In genomic region chr15:90035095-90035834, GRCh38 we compare ENCODE assay signal across 8 cellular contexts. TPM values are rescaled to one million over a fixed set of nuclear protein-coding genes. Genes with fewer than 3 reads are reported as not detected.
DNase-seq lines count a peak whose midpoint lies in the region; ATAC-seq and TF ChIP-seq lines count a peak whose summit lies in the region.

No MANE protein-coding gene starts in this region.

- peaks cover 95% of the 10 kb centered on the region for H3K4me1 Mint-ChIP-seq in dendritic cell treated with granulocyte-macrophage colony-stimulating factor and Interleukin-4, amounts not matched to agents 40 ng/mL and 50 ng/mL, for 4 days (ENCODE audit: low read depth)

- no peaks in the 10 kb centered on the region for H3K36me3 ChIP-seq in DND-41 (ENCODE audit: insufficient read depth, low read length)
- no peaks in the 10 kb centered on the region for H3K36me3 ChIP-seq in mucosa of descending colon (ENCODE audit: low read depth)
- H3K36me3 ChIP-seq in MG63 = no peaks in the 10 kb centered on the region; the same call in 1 of the 2 replicates

- H3K79me2 ChIP-seq in DND-41 (ENCODE audit: insufficient read depth, low read length) = peaks cover 39% of the 10 kb centered on the region

- H3K27ac Mint-ChIP-seq in dendritic cell treated with granulocyte-macrophage colony-stimulating factor and Interleukin-4, amounts not matched to agents 40 ng/mL and 50 ng/mL, for 4 days = peak overlapping the region; percentile 88

- POLR2A ChIA-PET in HEK293T (lab: Yijun Ruan, JAX) = interaction anchor here (0.6 to 1.0 kb wide), 2 partner anchors 12 to 142 kb away, joined by 3 read pairs; partner anchors contain the start of gene AP3S2

- H3K36me3 Mint-ChIP-seq in dendritic cell treated with granulocyte-macrophage colony-stimulating factor and Interleukin-4, amounts not matched to agents 40 ng/mL and 50 ng/mL, for 4 days (ENCODE audit: low read depth) = peaks cover 63% of the 10 kb centered on the region

- H3K4me1 ChIP-seq in DND-41 (ENCODE audit: insufficient read depth, low read length) (peaks cover 46% of the 10 kb centered on the region), mucosa of descending colon (ENCODE audit: low read depth) (peaks cover 48% of the 10 kb centered on the region)

- H3K27ac ChIP-seq in DND-41 (ENCODE audit: low read length) = peak overlapping the region; percentile 73

- H2AFZ ChIP-seq in DND-41 (ENCODE audit: low read depth, low read length) = no peak overlapping the region

- DNase-seq in DND-41 (no peak), NCI-H748 treated with DMSO at 0.1 percent for 48 hours (lab: John Stamatoyannopoulos, UW) (peak; percentile 20), mucosa of descending colon (peak in 2 of 3 donors; percentile 68 to 78), NCI-H187 treated with DMSO at 0.1 percent for 48 hours (lab: John Stamatoyannopoulos, UW) (no peak), MG63 (no peak), HEK293T (ENCODE audit: extremely low spot score) (no peak)

- H4K20me1 ChIP-seq in DND-41 (ENCODE audit: insufficient read depth, low read length) = peaks cover 24% of the 10 kb centered on the region

- H3K27me3 ChIP-seq in DND-41 (ENCODE audit: insufficient read depth, low read length, poor library complexity) (no peaks in the 10 kb centered on the region), MG63 (no peaks in the 10 kb centered on the region)

- no peaks in the 10 kb centered on the region for H3K27me3 Mint-ChIP-seq in dendritic cell treated with granulocyte-macrophage colony-stimulating factor and Interleukin-4, amounts not matched to agents 40 ng/mL and 50 ng/mL, for 4 days

- no peak overlapping the region for H3K9ac ChIP-seq in DND-41 (ENCODE audit: low read depth, low read length)

- H3K4me3 ChIP-seq in DND-41 (ENCODE audit: low read depth in 1 of 2, low read length in 2 of 2) (no peak overlapping the region), mucosa of descending colon (no peak overlapping the region), MG63 (no peak overlapping the region)

- intact Hi-C loops in dendritic cell treated with granulocyte-macrophage colony-stimulating factor and Interleukin-4, amounts not matched to agents 40 ng/mL and 50 ng/mL, for 4 days (cut with micrococcal nuclease) = loop anchor here (2.0 to 5.0 kb wide), 3 partner anchors 24 to 37 kb away; partner anchors contain the start of gene ZNF710
- intact Hi-C loops in mucosa of descending colon (cut with DNase I, micrococcal nuclease) = no loop called here

- peak overlapping the region; percentile 51 for H3K4me3 Mint-ChIP-seq in dendritic cell treated with granulocyte-macrophage colony-stimulating factor and Interleukin-4, amounts not matched to agents 40 ng/mL and 50 ng/mL, for 4 days

- H3K9me3 ChIP-seq in DND-41 (ENCODE audit: insufficient read depth, low read length, severe bottlenecking) (no peaks in the 10 kb centered on the region), mucosa of descending colon (no peaks in the 10 kb centered on the region), MG63 (no peaks in the 10 kb centered on the region)

- H3K9me3 Mint-ChIP-seq in dendritic cell treated with granulocyte-macrophage colony-stimulating factor and Interleukin-4, amounts not matched to agents 40 ng/mL and 50 ng/mL, for 4 days = no peaks in the 10 kb centered on the region

- TF ChIP-seq CTCF in DND-41 (IDR thresholded peaks at IDR 0.05; ENCODE audit: borderline replicate concordance, extremely low read depth, low read length, poor library complexity, severe bottlenecking) (no peak), mucosa of descending colon (IDR thresholded peaks at IDR 0.05) (no peak)

- H3K4me2 ChIP-seq in DND-41 (ENCODE audit: insufficient read depth, low read length) = no peak overlapping the region

- CTCF ChIA-PET in HEK293T (lab: Yijun Ruan, JAX) = no interaction called here

- ATAC-seq in DND-41 (ENCODE audit: insufficient read depth, low read depth) (no peak), mucosa of descending colon (peak; percentile 58), GM18498 (IDR thresholded peaks at IDR 0.05; ENCODE audit: unreplicated experiment) (no peak)

TF ChIP-seq in HEK293T, 16 proteins besides CTCF, POLR2A, EP300 and RAD21:
- no peak for TF ChIP-seq CTBP1 (IDR thresholded peaks at IDR 0.05; ENCODE audit: borderline replicate concordance)
- no peak for TF ChIP-seq L3MBTL2 (conservative IDR thresholded peaks at IDR 0.05)
- TF ChIP-seq PKNOX1 (IDR thresholded peaks at IDR 0.05) = no peak
- TF ChIP-seq FOXM1 (IDR thresholded peaks at IDR 0.05; ENCODE audit: borderline replicate concordance) = no peak
- no peak for TF ChIP-seq ARNT (IDR thresholded peaks at IDR 0.05)
- no peak for TF ChIP-seq SP1 (IDR thresholded peaks at IDR 0.05)
- TF ChIP-seq TARDBP (IDR thresholded peaks at IDR 0.05) = no peak
- TF ChIP-seq ZNF384 (IDR thresholded peaks at IDR 0.05) = no peak
- TF ChIP-seq BHLHE40 (IDR thresholded peaks at IDR 0.05; ENCODE audit: borderline replicate concordance) = no peak
- TF ChIP-seq NFRKB (IDR thresholded peaks at IDR 0.05) = no peak

RNA-seq across cellular contexts. Expression of gene ZNF710, which starts 34.1 kb away (rescaled TPM):
- 10 to 100 TPM; 30.9 to 42.7 (median 40.2) TPM for total RNA-seq in mucosa of descending colon
- 7.0 and 9.1 TPM in 2 replicates for total RNA-seq in MG63 (2014; rRNA removed; shearing (Covaris generic); ENCODE audit: low replicate concordance)

Comparison
In these comparisons a context has a peak if more than half of its experiments do, and no peak if none do; other contexts are left out.
1. DNase-seq: peak in NCI-H748 treated with DMSO at 0.1 percent for 48 hours (single experiment) and mucosa of descending colon (2 of 3); none in DND-41 (single experiment), NCI-H187 treated with DMSO at 0.1 percent for 48 hours (single experiment), MG63 (single experiment) and HEK293T (single experiment).